Comparison of ENCODE assay signal across 27 cellular contexts in genomic region chr2:239646184-239646583, GRCh38.
"Had no signal": no experiment of that assay in that cellular context is flagged by ENCODE, and none has a peak within 500 bp of the region (broad histone marks: within the 10 kb centered on the region; RNA-seq: fewer than 3 reads in every experiment).

No MANE protein-coding gene starts in this region.

- ATAC-seq: activated CD4-positive, alpha-beta T cell treated with anti-CD3 and anti-CD28 coated beads for 36 hours; activated T-cell treated with anti-CD3 and anti-CD28 coated beads, Interleukin-2, amount 50 U/mL, for 4 hours; activated T-helper 17 cell treated with anti-CD3 and anti-CD28 coated beads, Interleukin-2, amount 50 U/mL, for 72 hours; esophagus mucosa; SK-N-SH treated with all-trans-retinoic acid at 6 μM for 48 hours; T-helper 17 cell had no signal

- H3K27ac Mint-ChIP-seq: activated B cell treated with CpG ODN at 0.5 μM for 24 hours; activated CD4-positive, alpha-beta memory T cell treated with anti-CD3 and anti-CD28 coated beads, Interleukin-2, amount 10 ng/mL, durations not matched to agents 7 days and 5 days; activated CD4-positive, alpha-beta T cell treated with anti-CD3 and anti-CD28 coated beads for 36 hours; activated CD4-positive, alpha-beta T cell treated with anti-CD3 and anti-CD28 coated beads, Interleukin-2, amount 10 ng/mL, durations not matched to agents 24 days and 14 days; activated naive CD8-positive, alpha-beta T cell; activated T-helper 17 cell treated with anti-CD3 and anti-CD28 coated beads, Interleukin-2, amount 50 U/mL, for 72 hours; endodermal cell; T-helper 17 cell; T-helper 2 cell treated with Interferon-gamma antibody and Interleukin-4, amounts not matched to agents 5 μg/mL and 100 μg/mL, for 36 hours had no signal

- H3K27me3 Mint-ChIP-seq: activated CD4-positive, alpha-beta T cell treated with anti-CD3 and anti-CD28 coated beads for 36 hours; activated T-helper 17 cell treated with anti-CD3 and anti-CD28 coated beads, Interleukin-2, amount 50 U/mL, for 72 hours had no signal

- H3K9me3 Mint-ChIP-seq: activated B cell treated with CpG ODN at 0.5 μM for 24 hours; activated CD4-positive, alpha-beta memory T cell treated with anti-CD3 and anti-CD28 coated beads, Interleukin-2, amount 10 ng/mL, durations not matched to agents 7 days and 5 days; activated CD4-positive, alpha-beta T cell treated with anti-CD3 and anti-CD28 coated beads, Interleukin-2, amount 10 ng/mL, durations not matched to agents 24 days and 14 days had no signal

- H3K27me3 ChIP-seq: brain microvascular endothelial cell had no signal

- DNase-seq: activated B cell treated with CpG ODN at 0.5 μM for 24 hours; activated CD4-positive, alpha-beta memory T cell treated with anti-CD3 and anti-CD28 coated beads, Interleukin-2, amount 10 ng/mL, durations not matched to agents 7 days and 5 days; activated CD4-positive, alpha-beta T cell treated with anti-CD3 and anti-CD28 coated beads for 36 hours; activated CD4-positive, alpha-beta T cell treated with anti-CD3 and anti-CD28 coated beads, Interleukin-2, amount 10 ng/mL, durations not matched to agents 24 days and 14 days; activated CD4-positive, alpha-beta T cell treated with anti-CD3 and anti-CD28 coated beads, Interleukin-2, amount 50 U/mL, for 4 hours; activated CD4-positive, CD25-positive, alpha-beta regulatory T cell treated with anti-CD3 and anti-CD28 coated beads, Interleukin-2, amount 50 U/mL, for 72 hours; activated effector memory CD4-positive, alpha-beta T cell treated with Interleukin-2 at 50 U/mL for 16 hours; activated gamma-delta T cell treated with Interleukin-2 at 50 U/mL for 16 hours; activated naive CD4-positive, alpha-beta T cell treated with anti-CD3 and anti-CD28 coated beads, Interleukin-2, amount 50 U/mL, for 16 hours; activated naive CD4-positive, alpha-beta T cell treated with Interleukin-2 at 50 U/mL for 16 hours; activated T-cell treated with anti-CD3 and anti-CD28 coated beads, Interleukin-2, amount 50 U/mL, for 4 hours; amniotic stem cell; anterior cingulate cortex; brain microvascular endothelial cell; effector CD8-positive, alpha-beta T cell; endodermal cell; foreskin fibroblast; glutamatergic neuron; T-helper 1 cell; T-helper 17 cell; T1000; WERI-Rb-1 had no signal

- H3K27ac ChIP-seq: brain microvascular endothelial cell, WERI-Rb-1 had no signal

- H3K36me3 ChIP-seq: brain microvascular endothelial cell, WERI-Rb-1 had no signal

- H3K4me1 Mint-ChIP-seq: activated B cell treated with CpG ODN at 0.5 μM for 24 hours; activated CD4-positive, alpha-beta memory T cell treated with anti-CD3 and anti-CD28 coated beads, Interleukin-2, amount 10 ng/mL, durations not matched to agents 7 days and 5 days; activated CD4-positive, alpha-beta T cell treated with anti-CD3 and anti-CD28 coated beads for 36 hours; activated CD4-positive, alpha-beta T cell treated with anti-CD3 and anti-CD28 coated beads, Interleukin-2, amount 10 ng/mL, durations not matched to agents 24 days and 14 days; activated T-helper 17 cell treated with anti-CD3 and anti-CD28 coated beads, Interleukin-2, amount 50 U/mL, for 72 hours; endodermal cell had no signal

- H3K4me3 Mint-ChIP-seq: activated B cell treated with CpG ODN at 0.5 μM for 24 hours; activated CD4-positive, alpha-beta memory T cell treated with anti-CD3 and anti-CD28 coated beads, Interleukin-2, amount 10 ng/mL, durations not matched to agents 7 days and 5 days; activated CD4-positive, alpha-beta T cell treated with anti-CD3 and anti-CD28 coated beads for 36 hours; activated CD4-positive, alpha-beta T cell treated with anti-CD3 and anti-CD28 coated beads, Interleukin-2, amount 10 ng/mL, durations not matched to agents 24 days and 14 days; activated naive CD8-positive, alpha-beta T cell; activated T-cell treated with anti-CD3 and anti-CD28 coated beads, Interleukin-2, amount 50 U/mL, for 4 hours; activated T-helper 17 cell treated with anti-CD3 and anti-CD28 coated beads, Interleukin-2, amount 50 U/mL, for 72 hours; endodermal cell; T-helper 17 cell; T-helper 2 cell treated with Interferon-gamma antibody and Interleukin-4, amounts not matched to agents 5 μg/mL and 100 μg/mL, for 36 hours had no signal
